ENCODE assay signal across 12 cellular contexts in the genomic region with DNA sequence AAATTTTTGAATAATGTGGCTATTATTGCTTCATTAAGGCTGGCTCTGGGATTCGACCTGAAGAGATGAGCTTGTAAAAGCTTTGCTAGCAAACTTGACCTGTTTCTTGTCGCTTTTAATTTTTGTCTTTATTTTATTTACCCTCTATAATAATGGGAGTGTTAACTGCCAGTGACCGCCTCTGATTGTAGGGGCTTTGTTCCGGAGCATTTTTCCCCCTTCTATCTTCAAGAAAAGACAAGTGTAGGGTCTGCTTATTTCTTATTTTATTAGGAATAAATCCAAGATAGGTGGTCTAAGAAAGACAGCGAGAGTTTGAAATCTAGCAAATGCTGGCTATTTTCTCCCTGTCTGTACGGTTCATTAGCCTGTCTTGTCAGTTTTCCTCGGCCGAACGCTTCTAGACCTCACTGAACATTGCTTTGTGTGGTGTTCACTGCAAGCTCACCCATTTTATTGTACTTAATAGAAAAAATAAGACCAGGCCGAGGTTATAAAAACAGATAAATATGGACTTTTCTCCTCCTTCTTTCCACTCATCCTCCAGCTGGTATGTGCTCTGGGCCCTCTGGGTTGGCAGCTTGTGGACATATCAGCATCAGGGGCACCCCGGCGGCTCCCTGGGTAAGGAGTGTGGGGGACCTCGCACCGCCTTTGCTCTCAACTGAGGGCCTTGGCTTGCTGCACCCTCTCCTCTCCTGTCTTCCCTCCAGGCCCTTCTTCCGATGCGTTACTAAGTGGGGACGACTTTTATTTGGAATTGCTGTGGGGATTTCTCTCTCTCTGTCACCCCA. TPM values are rescaled to one million over a fixed set of nuclear protein-coding genes. Genes with fewer than 3 reads are reported as not detected.
DNase-seq lines count a peak whose midpoint lies in the region; FAIRE-seq and TF ChIP-seq lines count a peak whose summit lies in the region.
"Had no signal": no experiment of that assay in that cellular context is flagged by ENCODE, and none has a peak within 500 bp of the region (broad histone marks: within the 10 kb centered on the region; RNA-seq: fewer than 3 reads in every experiment).

No MANE protein-coding gene starts in this region.

- POLR2A ChIA-PET in activated CD4-positive, alpha-beta memory T cell treated with anti-CD3 and anti-CD28 coated beads for 36 hours (lab: Charles Lee): no interaction called here

- H3K27ac Mint-ChIP-seq in progenitor cell of endocrine pancreas: peak overlapping the region; percentile 89
- H3K27ac Mint-ChIP-seq in activated CD4-positive, alpha-beta memory T cell treated with anti-CD3 and anti-CD28 coated beads for 36 hours: no peak overlapping the region
- H3K27ac Mint-ChIP-seq: T-helper 1 cell treated with Interleukin-12 subunit alpha and Interleukin-12 subunit beta and Interleukin-4 antibody, amounts not matched to agents 30 μg/mL and 1 μg/mL, for 36 hours had no signal

- H3K4me3 ChIP-seq in ACC112 (ENCODE audit: low read depth, low read length) (peak overlapping the region; percentile 63), adrenal gland (peak overlapping the region in 2 of 4 donors; percentile 21 to 71), hepatocyte (peak overlapping the region; percentile 20)

- TF ChIP-seq CTCF in adrenal gland (IDR thresholded peaks at IDR 0.05): no peak
- no peak for TF ChIP-seq CTCF in hepatocyte (IDR thresholded peaks at IDR 0.05; ENCODE audit: poor library complexity)
- no peak for TF ChIP-seq CTCF in progenitor cell of endocrine pancreas (IDR thresholded peaks at IDR 0.05; ENCODE audit: unreplicated experiment)

- H4K20me1 ChIP-seq in hepatocyte (ENCODE audit: insufficient read depth, poor library complexity, severe bottlenecking): no peaks in the 10 kb centered on the region

- WGBS in adrenal gland, 4 donors: 14 to 25% (median 19%) methylated on average over 15 to 17 of the region's 17 CpGs
- WGBS in hepatocyte (ENCODE audit: low lambda C conversion rate, missing lambda C conversion rate): 67% methylated on average over 17 of the region's 17 CpGs

- no peak for TF ChIP-seq POLR2A in adrenal gland (IDR thresholded peaks at IDR 0.05)

- peaks cover 16% of the 10 kb centered on the region for H3K4me1 ChIP-seq in ACC112 (ENCODE audit: control insufficient read depth, insufficient read depth, low read length, unreplicated experiment)
- H3K4me1 ChIP-seq in adrenal gland (replicated peaks in 1 of 2): peaks cover 4 to 30% of the 10 kb centered on the region in 2 donors
- H3K4me1 ChIP-seq in hepatocyte (ENCODE audit: insufficient read depth): peaks cover 8% of the 10 kb centered on the region

- no peak overlapping the region; the same call in 1 of the 2 replicates for H3K27ac ChIP-seq in ACC112 (ENCODE audit: low read depth, low read length)
- H3K27ac ChIP-seq in adrenal gland: peak overlapping the region; percentile 44 to 96 (median 93)
- peak overlapping the region; percentile 93 for H3K27ac ChIP-seq in hepatocyte
- H3K27ac ChIP-seq: epithelial cell of prostate had no signal

- H3K27me3 Mint-ChIP-seq in progenitor cell of endocrine pancreas: no peaks in the 10 kb centered on the region
- H3K27me3 Mint-ChIP-seq in activated CD4-positive, alpha-beta memory T cell treated with anti-CD3 and anti-CD28 coated beads for 36 hours: peaks cover 39% of the 10 kb centered on the region

- H3K27me3 ChIP-seq in ACC112 (ENCODE audit: insufficient read depth, low read length) (no peaks in the 10 kb centered on the region), adrenal gland (no peaks in the 10 kb centered on the region), hepatocyte (no peaks in the 10 kb centered on the region)

- no peaks in the 10 kb centered on the region for H3K9me2 ChIP-seq in hepatocyte (replicated peaks; ENCODE audit: insufficient read depth)

- H2AFZ ChIP-seq in ACC112 (ENCODE audit: low read length, unreplicated experiment) (no peak overlapping the region), hepatocyte (no peak overlapping the region)

- DNase-seq in adrenal gland: peak in 5 of 7 donors; percentile 33 to 66 (median 45)
- DNase-seq in hepatocyte (ENCODE audit: low spot score): no peak
- DNase-seq in progenitor cell of endocrine pancreas (ENCODE audit: low spot score, unreplicated experiment): no peak
- DNase-seq in nucleus accumbens (lab: John Stamatoyannopoulos, UW): no peak
- no peak for DNase-seq in HTR-8/SVneo (ENCODE audit: insufficient read length, low spot score)
- no peak for DNase-seq in activated CD4-positive, alpha-beta memory T cell treated with anti-CD3 and anti-CD28 coated beads for 36 hours
- no peak for DNase-seq in activated gamma-delta T cell treated with Interleukin-2 at 50 U/mL for 16 hours
- DNase-seq: activated CD8-positive, alpha-beta memory T cell treated with anti-CD3 and anti-CD28 coated beads for 24 hours; NCI-H187 had no signal

- peaks cover 57% of the 10 kb centered on the region for H3K4me1 Mint-ChIP-seq in progenitor cell of endocrine pancreas (ENCODE audit: low read depth)
- peaks cover 6% of the 10 kb centered on the region for H3K4me1 Mint-ChIP-seq in activated CD4-positive, alpha-beta memory T cell treated with anti-CD3 and anti-CD28 coated beads for 36 hours (ENCODE audit: low read depth)

- no peaks in the 10 kb centered on the region for H3K9me3 Mint-ChIP-seq in progenitor cell of endocrine pancreas (ENCODE audit: low read depth)
- H3K9me3 Mint-ChIP-seq in activated CD4-positive, alpha-beta memory T cell treated with anti-CD3 and anti-CD28 coated beads for 36 hours: no peaks in the 10 kb centered on the region
- H3K9me3 Mint-ChIP-seq: T-helper 1 cell treated with Interleukin-12 subunit alpha and Interleukin-12 subunit beta and Interleukin-4 antibody, amounts not matched to agents 30 μg/mL and 1 μg/mL, for 36 hours had no signal

- intact Hi-C loops in adrenal gland (cut with DNase I): loop anchor here (5.0 kb wide), 1 partner anchor 249 kb away; no protein-coding TSS in a partner anchor
- intact Hi-C loops in activated CD4-positive, alpha-beta memory T cell treated with anti-CD3 and anti-CD28 coated beads for 36 hours (cut with micrococcal nuclease): no loop called here

- peaks cover 48% of the 10 kb centered on the region for H3K36me3 Mint-ChIP-seq in progenitor cell of endocrine pancreas (ENCODE audit: insufficient read depth)
- peaks cover 2% of the 10 kb centered on the region for H3K36me3 Mint-ChIP-seq in activated CD4-positive, alpha-beta memory T cell treated with anti-CD3 and anti-CD28 coated beads for 36 hours

- CTCF ChIA-PET in activated CD4-positive, alpha-beta memory T cell treated with anti-CD3 and anti-CD28 coated beads for 36 hours (lab: Charles Lee): no interaction called here

- no peak for FAIRE-seq in HTR-8/SVneo (lab: Jason Lieb, UNC)

- peak overlapping the region; percentile 87 for H3K4me2 ChIP-seq in hepatocyte

- peak overlapping the region; percentile 72 for H3K4me3 Mint-ChIP-seq in progenitor cell of endocrine pancreas (ENCODE audit: low read depth)
- H3K4me3 Mint-ChIP-seq in activated CD4-positive, alpha-beta memory T cell treated with anti-CD3 and anti-CD28 coated beads for 36 hours: no peak overlapping the region
- H3K4me3 Mint-ChIP-seq: T-helper 1 cell treated with Interleukin-12 subunit alpha and Interleukin-12 subunit beta and Interleukin-4 antibody, amounts not matched to agents 30 μg/mL and 1 μg/mL, for 36 hours had no signal

- H3K36me3 ChIP-seq in ACC112 (ENCODE audit: insufficient read depth, low read length): no peaks in the 10 kb centered on the region
- peaks cover 0 to 49% of the 10 kb centered on the region in 2 donors for H3K36me3 ChIP-seq in adrenal gland (replicated peaks in 1 of 2)
- no peaks in the 10 kb centered on the region for H3K36me3 ChIP-seq in hepatocyte (replicated peaks; ENCODE audit: insufficient read depth, low read depth)

- H3K79me2 ChIP-seq in ACC112 (ENCODE audit: control insufficient read depth, insufficient read depth, low read length, unreplicated experiment) (peaks cover 28% of the 10 kb centered on the region), hepatocyte (peaks cover 99% of the 10 kb centered on the region)

- no peaks in the 10 kb centered on the region for H3K9me3 ChIP-seq in adrenal gland (replicated peaks in 1 of 3)
- no peaks in the 10 kb centered on the region for H3K9me3 ChIP-seq in hepatocyte (ENCODE audit: low read depth)

RNA-seq across cellular contexts. Expression of a gene that starts 8.5 kb away (rescaled TPM):
- 100 to 1,000 TPM in 5 of 8 donors, 10 to 100 TPM in 3; 56.3 to 257 (median 129) TPM for total RNA-seq in adrenal gland
- polyA plus RNA-seq in adrenal gland: 100 to 1,000 TPM in 1 of 3 donors, 10 to 100 TPM in 2; 75.4 to 106 (median 98.4) TPM
- 32.8 and 35.5 TPM in 2 replicates for total RNA-seq in hepatocyte
- 29.6 and 35.3 TPM in 2 replicates for polyA plus RNA-seq in hepatocyte
- total RNA-seq in progenitor cell of endocrine pancreas: 296 and 306 TPM in 2 replicates
- not detected for total RNA-seq in activated CD4-positive, alpha-beta memory T cell treated with anti-CD3 and anti-CD28 coated beads for 36 hours

Comparison
In these comparisons a context has a peak if more than half of its experiments do, and no peak if none do; other contexts are left out.
1. DNase-seq: peak in adrenal gland (5 of 7); none in hepatocyte (single experiment), progenitor cell of endocrine pancreas (single experiment), nucleus accumbens (0 of 56), HTR-8/SVneo (single experiment), activated CD4-positive, alpha-beta memory T cell treated with anti-CD3 and anti-CD28 coated beads for 36 hours (single experiment) and activated gamma-delta T cell treated with Interleukin-2 at 50 U/mL for 16 hours (single experiment).
2. RNA of a gene that starts 8.5 kb away (total RNA-seq): 296 to 306 TPM in progenitor cell of endocrine pancreas, 56.3 to 257 TPM in adrenal gland and 32.8 to 35.5 TPM in hepatocyte; not detected in activated CD4-positive, alpha-beta memory T cell treated with anti-CD3 and anti-CD28 coated beads for 36 hours; every median in the first group is over 10 times any median in the second.